Comparison of ENCODE assay signal across 8 cellular contexts in genomic region chr14:34539407-34540180, GRCh38. TPM values are rescaled to one million over a fixed set of nuclear protein-coding genes. Genes with fewer than 3 reads are reported as not detected.
DNase-seq lines count a peak whose midpoint lies in the region; ATAC-seq and TF ChIP-seq lines count a peak whose summit lies in the region.

Gene EAPP (minus strand): TSS chr14:34539701. CDS start chr14:34539628, 73 bp downstream.

- peaks cover 42% of the 10 kb centered on the region for H3K36me3 Mint-ChIP-seq in effector memory CD8-positive, alpha-beta T cell (ENCODE audit: insufficient read depth)

- H3K4me3 Mint-ChIP-seq in effector memory CD8-positive, alpha-beta T cell: peak within 1 kb of the TSS; percentile 98 to 99

- no peak for TF ChIP-seq CTCF in AG09319 (IDR thresholded peaks at IDR 0.05; ENCODE audit: low read depth, low read length)

- peaks cover 10 to 19% of the 10 kb centered on the region in 2 donors for H3K4me1 Mint-ChIP-seq in effector memory CD8-positive, alpha-beta T cell (ENCODE audit: low read depth in 2 of 2)

- 6 to 8% methylated on average over 35 to 43 of the region's 59 CpGs for WGBS in mesodermal cell (ENCODE audit: insufficient coverage in 2 of 2), 2 experiments

- H3K27ac ChIP-seq in mesodermal cell (ENCODE audit: low read depth, low read length, severe bottlenecking): peak within 1 kb of the TSS; percentile 97

- peaks cover 21% of the 10 kb centered on the region for H3K4me1 ChIP-seq in mesodermal cell (ENCODE audit: control insufficient read depth, insufficient read depth, low read length, poor library complexity, severe bottlenecking)

- peaks cover 14% of the 10 kb centered on the region for H3K36me3 ChIP-seq in mesodermal cell (ENCODE audit: control insufficient read depth, insufficient read depth, low read length)

- H3K27ac Mint-ChIP-seq in effector memory CD8-positive, alpha-beta T cell: peak within 1 kb of the TSS; percentile 99

- DNase-seq in AG09319 (ENCODE audit: extremely low read depth, low read depth) (peak; percentile 94), NCI-H774 (lab: John Stamatoyannopoulos, UW) (no peak)
- peak; percentile 89 to 94 for DNase-seq in activated CD4-positive, alpha-beta T cell treated with anti-CD3 and anti-CD28 coated beads, Interleukin-2, amount 50 U/mL, for 24 hours (ENCODE audit: low read depth in 1 of 2, low spot score in 1 of 2)
- peak; percentile 90 to 91 (median 90) for DNase-seq in effector memory CD8-positive, alpha-beta T cell
- peak; percentile 86 to 91 for DNase-seq in stimulated activated CD8-positive, alpha-beta memory T cell treated with anti-CD3 and anti-CD28 coated beads, Interleukin-2, amount 100 ng/mL, for 1 hour (ENCODE audit: low read depth in 2 of 2)

- no peaks in the 10 kb centered on the region for H3K9me3 ChIP-seq in mesodermal cell (ENCODE audit: control insufficient read depth, low read length)

- H3K27me3 Mint-ChIP-seq in effector memory CD8-positive, alpha-beta T cell: no peaks in the 10 kb centered on the region

- H3K9me3 Mint-ChIP-seq in effector memory CD8-positive, alpha-beta T cell: no peaks in the 10 kb centered on the region

- H3K4me3 ChIP-seq in mesodermal cell (ENCODE audit: extremely low read depth, insufficient read depth, low read length, poor library complexity, severe bottlenecking): peak within 1 kb of the TSS; percentile 84

- peak; percentile 100 for ATAC-seq in GM19372 (IDR thresholded peaks at IDR 0.05; ENCODE audit: low read depth, unreplicated experiment)
- ATAC-seq in HG03565 (IDR thresholded peaks at IDR 0.05; ENCODE audit: unreplicated experiment): peak; percentile 100
- ATAC-seq in effector memory CD8-positive, alpha-beta T cell (replicated peaks): peak; percentile 99

RNA-seq across cellular contexts. Expression of gene EAPP, which starts in this region (rescaled TPM):
- polyA plus RNA-seq in mesodermal cell (2013, experiment 1 of 2): 47.7 TPM
- 50.1 TPM for polyA plus RNA-seq in mesodermal cell (2013, experiment 2 of 2)
